ENCODE assay signal across 8 cellular contexts in genomic region chr5:139710370-139711066, GRCh38.
DNase-seq lines count a peak whose midpoint lies in the region; TF ChIP-seq lines count a peak whose summit lies in the region.

No MANE protein-coding gene starts in this region.

- H3K27me3 ChIP-seq in muscle layer of duodenum (ENCODE audit: low read depth, low read length) (peaks cover 6% of the 10 kb centered on the region), stomach smooth muscle (ENCODE audit: control insufficient read depth in 1 of 2, insufficient read depth in 2 of 2, low read length in 2 of 2) (peaks cover 0 to 2% of the 10 kb centered on the region in 2 donors)

- H3K4me3 ChIP-seq in epithelial cell of proximal tubule (ENCODE audit: low read depth, low read length) (peak overlapping the region; percentile 59), muscle layer of duodenum (ENCODE audit: low read depth in 1 of 2, low read length in 2 of 2) (peak overlapping the region; percentile 33 to 70), stomach smooth muscle (ENCODE audit: low read length in 2 of 2) (peak overlapping the region; percentile 54 to 75)

- H3K36me3 ChIP-seq in muscle layer of duodenum (ENCODE audit: control insufficient read depth in 1 of 2, insufficient read depth in 2 of 2, low read length in 2 of 2) (no peaks in the 10 kb centered on the region), stomach smooth muscle (ENCODE audit: control insufficient read depth in 2 of 2, insufficient read depth in 2 of 2, low read length in 2 of 2) (no peaks in the 10 kb centered on the region)

- H3K9me3 ChIP-seq in muscle layer of duodenum (ENCODE audit: control insufficient read depth in 1 of 2, low read length in 2 of 2) (no peaks in the 10 kb centered on the region), stomach smooth muscle (ENCODE audit: control insufficient read depth in 2 of 2, low read length in 2 of 2) (no peaks in the 10 kb centered on the region)

- no peak for TF ChIP-seq CTCF in epithelial cell of proximal tubule (conservative IDR thresholded peaks at IDR 0.05; ENCODE audit: low read depth, low read length)

- H3K27ac ChIP-seq in muscle layer of duodenum (ENCODE audit: low read length) = no peak overlapping the region
- H3K27ac ChIP-seq in stomach smooth muscle (ENCODE audit: low read length) = no peak overlapping the region

- H3K9ac ChIP-seq in stomach smooth muscle (ENCODE audit: low read length in 2 of 2) = no peak overlapping the region

- H3K4me1 ChIP-seq in muscle layer of duodenum (ENCODE audit: control insufficient read depth in 1 of 2, insufficient read depth in 2 of 2, low read length in 2 of 2) = peaks cover 0 to 37% of the 10 kb centered on the region in 2 donors
- peaks cover 31% of the 10 kb centered on the region for H3K4me1 ChIP-seq in stomach smooth muscle (ENCODE audit: control insufficient read depth, insufficient read depth, low read length)

- DNase-seq in NCI-H1436 (lab: John Stamatoyannopoulos, UW) (peak; percentile 40), NCI-H1436 treated with DMSO at 0.1 percent for 48 hours (lab: John Stamatoyannopoulos, UW) (no peak), NCI-H2171 treated with DMSO at 0.1 percent for 48 hours (lab: John Stamatoyannopoulos, UW) (peak; percentile 76), epithelial cell of proximal tubule (ENCODE audit: low read depth) (no peak), dedifferentiated amniotic fluid mesenchymal stem cell (ENCODE audit: extremely low spot score) (no peak)
- DNase-seq in activated CD8-positive, alpha-beta memory T cell treated with anti-CD3 and anti-CD28 coated beads, Interleukin-2, amount 50 U/mL, for 4 hours = peak; percentile 61

Comparison
In these comparisons a context has a peak if more than half of its experiments do, and no peak if none do; other contexts are left out.
1. DNase-seq: peak in NCI-H1436 (single experiment), NCI-H2171 treated with DMSO at 0.1 percent for 48 hours (single experiment) and activated CD8-positive, alpha-beta memory T cell treated with anti-CD3 and anti-CD28 coated beads, Interleukin-2, amount 50 U/mL, for 4 hours (single experiment); none in NCI-H1436 treated with DMSO at 0.1 percent for 48 hours (single experiment), epithelial cell of proximal tubule (single experiment) and dedifferentiated amniotic fluid mesenchymal stem cell (single experiment).
2. Peak in every context shown above with its lines, with median percentiles within 50 percentile points of each other: H3K4me3 ChIP-seq.